ENCODE assay signal across 23 cellular contexts in the genomic region with DNA sequence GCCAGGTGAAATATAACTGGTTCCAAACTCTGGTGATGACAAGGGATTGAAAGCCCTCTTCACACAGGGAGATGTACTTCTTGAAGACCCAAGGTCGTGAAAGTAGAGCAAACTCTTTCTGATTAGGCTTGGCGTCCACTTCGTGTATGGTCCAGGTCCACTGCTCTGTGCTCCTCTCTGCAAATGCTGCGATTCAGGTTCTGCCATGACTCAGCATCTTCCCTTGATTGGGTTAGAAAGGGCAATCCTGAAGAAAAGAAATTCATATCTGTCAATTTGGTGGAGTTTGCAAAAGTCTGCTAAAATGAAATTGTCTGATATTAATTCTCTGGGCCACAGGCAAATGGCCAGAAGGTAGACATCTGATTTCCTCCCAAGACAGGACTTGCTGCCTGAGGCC.
"Had no signal": no experiment of that assay in that cellular context is flagged by ENCODE, and none has a peak within 500 bp of the region (broad histone marks: within the 10 kb centered on the region; RNA-seq: fewer than 3 reads in every experiment).

No MANE protein-coding gene starts in this region.

- ATAC-seq: activated CD8-positive, alpha-beta T cell treated with anti-CD3 and anti-CD28 coated beads for 36 hours; activated T-cell treated with anti-CD3 and anti-CD28 coated beads, Interleukin-2, amount 50 U/mL, for 72 hours; body of pancreas had no signal

- H3K27me3 ChIP-seq: adrenal gland, body of pancreas, breast epithelium had no signal

- DNase-seq: activated CD4-positive, alpha-beta T cell treated with anti-CD3 and anti-CD28 coated beads, Interleukin-2, amount 10 ng/mL, durations not matched to agents 24 days and 14 days; activated CD4-positive, alpha-beta T cell treated with anti-CD3 and anti-CD28 coated beads, Interleukin-2, amount 50 U/mL, for 4 hours; activated gamma-delta T cell; activated naive CD4-positive, alpha-beta T cell treated with Interleukin-2 at 50 U/mL for 16 hours; activated T-cell treated with anti-CD3 and anti-CD28 coated beads, Interleukin-2, amount 50 U/mL, for 1 hour; activated T-cell treated with anti-CD3 and anti-CD28 coated beads, Interleukin-2, amount 50 U/mL, for 72 hours; NCI-H1105; NCI-H1417 treated with DMSO at 0.1 percent for 48 hours; NCI-H187 treated with DMSO at 0.1 percent for 48 hours; NCI-H2081 treated with DMSO at 0.1 percent for 48 hours; NCI-H345; NCI-H524 treated with DMSO at 0.1 percent for 48 hours; NK-92 treated with Interleukin-12 subunit alpha and Interleukin-12 subunit beta, amount 100 ng/mL, for 24 hours; Right ventricle myocardium superior had no signal

- H3K27ac Mint-ChIP-seq: activated CD4-positive, alpha-beta T cell treated with anti-CD3 and anti-CD28 coated beads, Interleukin-2, amount 10 ng/mL, durations not matched to agents 24 days and 14 days; activated CD8-positive, alpha-beta T cell treated with anti-CD3 and anti-CD28 coated beads for 36 hours; activated naive CD4-positive, alpha-beta T cell treated with anti-CD3 and anti-CD28 coated beads, Interleukin-2, amount 50 U/mL, for 24 hours; activated T-cell treated with anti-CD3 and anti-CD28 coated beads, Interleukin-2, amount 50 U/mL, for 72 hours; activated T-helper 2 cell treated with anti-CD3 and anti-CD28 coated beads, Interferon-gamma antibody, Interleukin-2, Interleukin-4, amounts not matched to agents 10 μg/mL and 5 μg/mL and 100 μg/mL, durations not matched to agents 14 hours and 24 hours and 36 hours; T-helper 2 cell treated with Interferon-gamma antibody and Interleukin-4, amounts not matched to agents 5 μg/mL and 100 μg/mL, for 36 hours had no signal

- H3K4me1 Mint-ChIP-seq: activated CD4-positive, alpha-beta T cell treated with anti-CD3 and anti-CD28 coated beads, Interleukin-2, amount 10 ng/mL, durations not matched to agents 24 days and 14 days; activated naive CD4-positive, alpha-beta T cell treated with anti-CD3 and anti-CD28 coated beads, Interleukin-2, amount 50 U/mL, for 24 hours had no signal

- H3K36me3 Mint-ChIP-seq: activated naive CD4-positive, alpha-beta T cell treated with anti-CD3 and anti-CD28 coated beads, Interleukin-2, amount 50 U/mL, for 24 hours had no signal

- H3K27me3 Mint-ChIP-seq: activated CD4-positive, alpha-beta T cell treated with anti-CD3 and anti-CD28 coated beads, Interleukin-2, amount 10 ng/mL, durations not matched to agents 24 days and 14 days; activated CD8-positive, alpha-beta T cell treated with anti-CD3 and anti-CD28 coated beads for 36 hours had no signal

- FAIRE-seq: astrocyte, TTC549 had no signal

- H3K9me3 Mint-ChIP-seq: activated CD4-positive, alpha-beta T cell treated with anti-CD3 and anti-CD28 coated beads, Interleukin-2, amount 10 ng/mL, durations not matched to agents 24 days and 14 days; activated T-helper 2 cell treated with anti-CD3 and anti-CD28 coated beads, Interferon-gamma antibody, Interleukin-2, Interleukin-4, amounts not matched to agents 10 μg/mL and 5 μg/mL and 100 μg/mL, durations not matched to agents 14 hours and 24 hours and 36 hours; T-helper 2 cell treated with Interferon-gamma antibody and Interleukin-4, amounts not matched to agents 5 μg/mL and 100 μg/mL, for 36 hours had no signal

- H3K4me1 ChIP-seq: adrenal gland, body of pancreas, breast epithelium had no signal

- H3K9me3 ChIP-seq: adrenal gland, body of pancreas, breast epithelium had no signal

- H3K27ac ChIP-seq: adrenal gland, body of pancreas, breast epithelium had no signal

- H3K4me3 Mint-ChIP-seq: activated CD4-positive, alpha-beta T cell treated with anti-CD3 and anti-CD28 coated beads, Interleukin-2, amount 10 ng/mL, durations not matched to agents 24 days and 14 days; activated CD8-positive, alpha-beta T cell treated with anti-CD3 and anti-CD28 coated beads for 36 hours; activated naive CD4-positive, alpha-beta T cell treated with anti-CD3 and anti-CD28 coated beads, Interleukin-2, amount 50 U/mL, for 24 hours; activated T-cell treated with anti-CD3 and anti-CD28 coated beads, Interleukin-2, amount 50 U/mL, for 72 hours; T-helper 2 cell treated with Interferon-gamma antibody and Interleukin-4, amounts not matched to agents 5 μg/mL and 100 μg/mL, for 36 hours had no signal

- H3K36me3 ChIP-seq: adrenal gland, breast epithelium had no signal

- H3K4me3 ChIP-seq: adrenal gland, body of pancreas, breast epithelium had no signal
